Comparison of ENCODE assay signal across 24 cellular contexts in the genomic region with DNA sequence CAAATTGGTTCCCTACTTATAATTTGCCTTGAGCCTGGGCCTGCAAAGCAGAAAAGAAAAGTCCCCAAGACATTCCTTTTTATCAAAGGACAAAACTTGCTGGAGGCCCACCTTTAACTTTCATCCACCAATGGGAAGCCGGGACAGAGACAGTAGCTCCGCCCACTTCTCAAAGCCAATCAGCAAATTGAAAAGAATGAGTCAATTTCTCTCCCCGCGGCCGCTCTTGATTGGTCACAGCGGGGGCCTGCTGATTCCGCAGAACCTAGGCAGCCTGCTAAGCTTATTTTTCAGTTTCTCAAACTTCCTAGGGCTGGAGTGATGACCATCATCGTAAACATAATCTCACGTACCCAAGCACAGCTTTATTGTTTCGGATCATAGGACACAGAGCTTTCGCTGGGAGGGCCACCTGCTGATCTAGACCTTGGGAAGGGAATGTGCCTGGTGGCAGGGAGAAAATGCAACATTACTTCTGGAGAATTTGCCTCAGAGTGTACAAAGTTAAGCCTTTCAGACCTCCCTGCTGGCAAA. TPM values are rescaled to one million over a fixed set of nuclear protein-coding genes. Genes with fewer than 3 reads are reported as not detected.
DNase-seq lines count a peak whose midpoint lies in the region; ATAC-seq and TF ChIP-seq lines count a peak whose summit lies in the region.
"Had no signal": no experiment of that assay in that cellular context is flagged by ENCODE, and none has a peak within 500 bp of the region (broad histone marks: within the 10 kb centered on the region; RNA-seq: fewer than 3 reads in every experiment).

A gene with protein sequence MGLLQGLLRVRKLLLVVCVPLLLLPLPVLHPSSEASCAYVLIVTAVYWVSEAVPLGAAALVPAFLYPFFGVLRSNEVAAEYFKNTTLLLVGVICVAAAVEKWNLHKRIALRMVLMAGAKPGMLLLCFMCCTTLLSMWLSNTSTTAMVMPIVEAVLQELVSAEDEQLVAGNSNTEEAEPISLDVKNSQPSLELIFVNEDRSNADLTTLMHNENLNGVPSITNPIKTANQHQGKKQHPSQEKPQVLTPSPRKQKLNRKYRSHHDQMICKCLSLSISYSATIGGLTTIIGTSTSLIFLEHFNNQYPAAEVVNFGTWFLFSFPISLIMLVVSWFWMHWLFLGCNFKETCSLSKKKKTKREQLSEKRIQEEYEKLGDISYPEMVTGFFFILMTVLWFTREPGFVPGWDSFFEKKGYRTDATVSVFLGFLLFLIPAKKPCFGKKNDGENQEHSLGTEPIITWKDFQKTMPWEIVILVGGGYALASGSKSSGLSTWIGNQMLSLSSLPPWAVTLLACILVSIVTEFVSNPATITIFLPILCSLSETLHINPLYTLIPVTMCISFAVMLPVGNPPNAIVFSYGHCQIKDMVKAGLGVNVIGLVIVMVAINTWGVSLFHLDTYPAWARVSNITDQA (minus strand): TSS at position 51 of the 534 bp plus-strand sequence. CDS start 690 bp downstream, outside the sequence.

- H3K27ac ChIP-seq in HUES64 (ENCODE audit: low read depth, low read length) (no peak within 1 kb of the TSS), upper lobe of left lung (no peak within 1 kb of the TSS), right atrium auricular region (no peak within 1 kb of the TSS)
- H3K27ac ChIP-seq: lower lobe of right lung, sigmoid colon, thyroid gland had no signal

- H3K9ac ChIP-seq in HUES64 (ENCODE audit: low read depth, low read length), result no peak within 1 kb of the TSS

- no peak for ATAC-seq in upper lobe of left lung (ENCODE audit: low FRiP score in 2 of 2)
- ATAC-seq: activated naive CD4-positive, alpha-beta T cell treated with anti-CD3 and anti-CD28 coated beads, Interleukin-2, amount 50 U/mL, for 72 hours; lower lobe of right lung had no signal

- H3K27me3 ChIP-seq in HUES64 (ENCODE audit: insufficient read depth, low read length) (no peaks in the 10 kb centered on the region), upper lobe of left lung (no peaks in the 10 kb centered on the region), right atrium auricular region (no peaks in the 10 kb centered on the region)
- H3K27me3 ChIP-seq: BE2C, sigmoid colon, thyroid gland had no signal

- peak; percentile 89 for DNase-seq in iPS-NIHi11 (ENCODE audit: low spot score)
- DNase-seq in NCI-H446 (lab: John Stamatoyannopoulos, UW), result no peak
- DNase-seq in upper lobe of left lung, result no peak
- no peak for DNase-seq in right atrium auricular region (ENCODE audit: low spot score)
- no peak for DNase-seq in glutamatergic neuron
- DNase-seq: BE2C; EL; GOT3; KBM-7; lower lobe of right lung; naive B cell; NCI-H2029; NCI-H345; RPMI8226; sigmoid colon; stimulated activated CD4-positive, alpha-beta T cell treated with anti-CD3 and anti-CD28 coated beads, Interleukin-1b, Interleukin-23, amount 100 ng/mL, for 48 hours; stimulated activated naive CD4-positive, alpha-beta T cell; thyroid gland had no signal

- WGBS in HUES64, result 51% methylated on average over 11 of the region's 11 CpGs
- WGBS in upper lobe of left lung, 2 donors, result 86 to 90% methylated on average over 11 of the region's 11 CpGs

- H3K27me3 Mint-ChIP-seq in brain (peaks cover 16% of the 10 kb centered on the region), glutamatergic neuron (ENCODE audit: unreplicated experiment) (no peaks in the 10 kb centered on the region)

- H3K36me3 ChIP-seq in HUES64 (ENCODE audit: insufficient read depth, low read length), result no peaks in the 10 kb centered on the region
- H3K36me3 ChIP-seq in upper lobe of left lung, result no peaks in the 10 kb centered on the region
- no peaks in the 10 kb centered on the region for H3K36me3 ChIP-seq in right atrium auricular region
- H3K36me3 ChIP-seq: BE2C, lower lobe of right lung, sigmoid colon, thyroid gland had no signal

- H3K4me1 ChIP-seq in HUES64 (ENCODE audit: insufficient read depth, low read length) (peaks cover 6% of the 10 kb centered on the region; the same call in 1 of the 2 replicates), upper lobe of left lung (no peaks in the 10 kb centered on the region), right atrium auricular region (no peaks in the 10 kb centered on the region)
- H3K4me1 ChIP-seq: BE2C, lower lobe of right lung, thyroid gland had no signal

- peak within 1 kb of the TSS in 3 of 5 experiments; percentile 67 to 75 (median 68) for H3K4me3 Mint-ChIP-seq in brain
- H3K4me3 Mint-ChIP-seq in glutamatergic neuron (ENCODE audit: unreplicated experiment), result no peak within 1 kb of the TSS
- H3K4me3 Mint-ChIP-seq: dendritic cell treated with granulocyte-macrophage colony-stimulating factor and Interleukin-4, amounts not matched to agents 40 ng/mL and 50 ng/mL, for 4 days; naive B cell had no signal

- H3K4me3 ChIP-seq in HUES64 (ENCODE audit: low read length) (peak within 1 kb of the TSS; percentile 42), upper lobe of left lung (no peak within 1 kb of the TSS), right atrium auricular region (no peak within 1 kb of the TSS)
- H3K4me3 ChIP-seq: lower lobe of right lung, sigmoid colon, thyroid gland had no signal

- no peak for TF ChIP-seq EP300 in upper lobe of left lung (IDR thresholded peaks at IDR 0.05)

- no peaks in the 10 kb centered on the region for H3K9me3 Mint-ChIP-seq in brain
- H3K9me3 Mint-ChIP-seq in glutamatergic neuron (ENCODE audit: unreplicated experiment), result no peaks in the 10 kb centered on the region
- H3K9me3 Mint-ChIP-seq: activated naive CD4-positive, alpha-beta T cell treated with anti-CD3 and anti-CD28 coated beads, Interleukin-2, amount 50 U/mL, for 72 hours; dendritic cell treated with granulocyte-macrophage colony-stimulating factor and Interleukin-4, amounts not matched to agents 40 ng/mL and 50 ng/mL, for 4 days; naive B cell had no signal

- H3K9me3 ChIP-seq in HUES64 (ENCODE audit: insufficient read depth, low read depth, low read length) (no peaks in the 10 kb centered on the region), upper lobe of left lung (no peaks in the 10 kb centered on the region), right atrium auricular region (no peaks in the 10 kb centered on the region)
- H3K9me3 ChIP-seq: BE2C, lower lobe of right lung, sigmoid colon, thyroid gland had no signal

- H3K36me3 Mint-ChIP-seq in brain (no peaks in the 10 kb centered on the region), glutamatergic neuron (ENCODE audit: unreplicated experiment) (no peaks in the 10 kb centered on the region)
- H3K36me3 Mint-ChIP-seq: activated naive CD4-positive, alpha-beta T cell treated with anti-CD3 and anti-CD28 coated beads, Interleukin-2, amount 50 U/mL, for 72 hours; naive B cell had no signal

- H3K4me1 Mint-ChIP-seq in brain, result peaks cover 20% of the 10 kb centered on the region
- H3K4me1 Mint-ChIP-seq in glutamatergic neuron (ENCODE audit: low read depth, unreplicated experiment), result peaks cover 3% of the 10 kb centered on the region
- H3K4me1 Mint-ChIP-seq: naive B cell had no signal

- TF ChIP-seq CTCF in brain (conservative IDR thresholded peaks at IDR 0.05), result no peak
- no peak for TF ChIP-seq CTCF in upper lobe of left lung (IDR thresholded peaks at IDR 0.05)
- TF ChIP-seq CTCF in right atrium auricular region (IDR thresholded peaks at IDR 0.05), result no peak
- no peak for TF ChIP-seq CTCF in glutamatergic neuron (IDR thresholded peaks at IDR 0.05; ENCODE audit: partially characterized antibody, unreplicated experiment)

- H3K27ac Mint-ChIP-seq in brain (peak within 1 kb of the TSS in 3 of 5 experiments; percentile 83 to 94 (median 90)), glutamatergic neuron (ENCODE audit: unreplicated experiment) (no peak within 1 kb of the TSS)
- H3K27ac Mint-ChIP-seq: activated naive CD4-positive, alpha-beta T cell treated with anti-CD3 and anti-CD28 coated beads, Interleukin-2, amount 50 U/mL, for 72 hours; dendritic cell treated with granulocyte-macrophage colony-stimulating factor and Interleukin-4, amounts not matched to agents 40 ng/mL and 50 ng/mL, for 4 days; naive B cell had no signal

- no peak for TF ChIP-seq POLR2A in upper lobe of left lung (IDR thresholded peaks at IDR 0.05)

RNA-seq across cellular contexts. Expression of the gene that starts here (rescaled TPM):
- 1.8 TPM for polyA plus RNA-seq in HUES64 (2013, experiment 1 of 2)
- 3.5 TPM for polyA plus RNA-seq in HUES64 (2013, experiment 2 of 2)
- 7.1 TPM for polyA plus RNA-seq in brain (ENCODE audit: insufficient read depth, low read depth, low replicate concordance)
- total RNA-seq in upper lobe of left lung (under 1 TPM in 2 of 6 donors, not detected in 4; 0.20 to 0.30 TPM), right atrium auricular region (under 1 TPM in 1 of 2 donors, not detected in 1; 0.12 TPM), glutamatergic neuron (ENCODE audit: unreplicated experiment) (not detected)
- total RNA-seq: activated CD8-positive, alpha-beta memory T cell treated with anti-CD3 and anti-CD28 coated beads for 36 hours; activated naive CD4-positive, alpha-beta T cell treated with anti-CD3 and anti-CD28 coated beads, Interleukin-2, amount 50 U/mL, for 72 hours; fibroblast of villous mesenchyme had no signal
